ENCODE assay signal across 11 cellular contexts in genomic region chr2:200525066-200525465, GRCh38. TPM values are rescaled to one million over a fixed set of nuclear protein-coding genes. Genes with fewer than 3 reads are reported as not detected.
DNase-seq lines count a peak whose midpoint lies in the region; ATAC-seq, FAIRE-seq and TF ChIP-seq lines count a peak whose summit lies in the region.
"Had no signal": no experiment of that assay in that cellular context is flagged by ENCODE, and none has a peak within 500 bp of the region (broad histone marks: within the 10 kb centered on the region; RNA-seq: fewer than 3 reads in every experiment).

No MANE protein-coding gene starts in this region.

- SMC1A ChIA-PET in GM12878 (lab: Charles Lee; ENCODE audit: uncharacterized antibody, unreplicated experiment): interaction anchor here (0.7 to 2.0 kb wide), 13 partner anchors 9 to 528 kb away, joined by 3 to 7 read pairs (median 3); partner anchors contain the start of genes BZW1 and KCTD18

- TF ChIP-seq CTCF in left ventricle myocardium inferior (IDR thresholded peaks at IDR 0.05; ENCODE audit: borderline replicate concordance) (no peak), right atrium auricular region (IDR thresholded peaks at IDR 0.05) (no peak), GM12878 (IDR thresholded peaks at IDR 0.05 in 2 of 3, conservative IDR thresholded peaks at IDR 0.05 in 1 of 3; ENCODE audit: control insufficient read depth in 2 of 3, extremely low read depth in 1 of 3, insufficient read depth in 1 of 3, low read depth in 3 of 3, low read length in 3 of 3) (no peak), upper lobe of right lung (IDR thresholded peaks at IDR 0.05) (no peak), left lung (IDR thresholded peaks at IDR 0.05) (no peak)

- no peak for FAIRE-seq in GM12878 (lab: Jason Lieb, UNC)
- FAIRE-seq: bronchial epithelial cell had no signal

- BruUV-seq in GM12878 (replicated peaks; lab: Mats Ljungman, UMichigan): no TSS peak

- in situ Hi-C loops in GM12878 (cut with MboI): no loop called here

- TF ChIP-seq RAD21 in GM12878 (IDR thresholded peaks at IDR 0.05; ENCODE audit: insufficient read depth, low read depth, low read length): no peak

- H4K20me1 ChIP-seq in GM12878 (ENCODE audit: control insufficient read depth, insufficient read depth): no peaks in the 10 kb centered on the region

- H3K27ac ChIP-seq in left ventricle myocardium inferior (replicated peaks) (no peak overlapping the region), right atrium auricular region (no peak overlapping the region), GM12878 (ENCODE audit: control insufficient read depth, insufficient read depth) (no peak overlapping the region), mucosa of rectum (ENCODE audit: low read depth in 2 of 2, low read length in 2 of 2) (no peak overlapping the region), upper lobe of right lung (no peak overlapping the region), left lung (no peak overlapping the region)

- no peaks in the 10 kb centered on the region for H3K9me3 ChIP-seq in left ventricle myocardium inferior (replicated peaks)
- no peaks in the 10 kb centered on the region for H3K9me3 ChIP-seq in right atrium auricular region
- H3K9me3 ChIP-seq in GM12878 (replicated peaks; ENCODE audit: control insufficient read depth, insufficient read depth, low read length): no peaks in the 10 kb centered on the region
- no peaks in the 10 kb centered on the region for H3K9me3 ChIP-seq in mucosa of rectum (ENCODE audit: control insufficient read depth in 2 of 2, low read length in 2 of 2)
- no peaks in the 10 kb centered on the region for H3K9me3 ChIP-seq in upper lobe of right lung
- no peaks in the 10 kb centered on the region for H3K9me3 ChIP-seq in left lung

- no peak for ATAC-seq in GM12878
- ATAC-seq in upper lobe of right lung: no peak
- ATAC-seq in left lung: no peak

- WGBS in GM12878 (ENCODE audit: insufficient coverage, insufficient replicate concordance, low lambda C conversion rate, missing lambda C conversion rate): 100% methylated on average over 2 of the region's 2 CpGs

- peaks cover 6% of the 10 kb centered on the region for H3K27me3 ChIP-seq in left ventricle myocardium inferior (ENCODE audit: low read depth)
- no peaks in the 10 kb centered on the region for H3K27me3 ChIP-seq in right atrium auricular region
- no peaks in the 10 kb centered on the region; a peak in 1 of 4 replicates for H3K27me3 ChIP-seq in GM12878 (replicated peaks in 1 of 2; ENCODE audit: control insufficient read depth in 2 of 2, insufficient read depth in 2 of 2, low read length in 1 of 2)
- no peaks in the 10 kb centered on the region for H3K27me3 ChIP-seq in mucosa of rectum (ENCODE audit: control insufficient read depth in 2 of 2, insufficient read depth in 2 of 2, low read length in 2 of 2)
- no peaks in the 10 kb centered on the region for H3K27me3 ChIP-seq in upper lobe of right lung
- H3K27me3 ChIP-seq in left lung: no peaks in the 10 kb centered on the region

- DNase-seq in left ventricle myocardium inferior (no peak), right atrium auricular region (ENCODE audit: low spot score) (no peak), GM12878 (ENCODE audit: low read depth, low spot score) (no peak), upper lobe of right lung (no peak), activated gamma-delta T cell treated with Interleukin-2 at 50 U/mL for 16 hours (no peak), left lung (no peak), NCI-H82 (lab: John Stamatoyannopoulos, UW) (no peak)
- DNase-seq: H9, NCI-H1105 treated with DMSO at 0.1 percent for 48 hours had no signal

- RAD21 ChIA-PET in GM12878 (lab: Charles Lee; ENCODE audit: unreplicated experiment): interaction anchor here (0.7 to 2.4 kb wide), 4 partner anchors 8 to 41 kb away, joined by 3 to 10 read pairs (median 4); partner anchors contain the start of gene KCTD18

- peak overlapping the region; percentile 99; the same call in 1 of the 2 replicates for H2AFZ ChIP-seq in GM12878 (ENCODE audit: control insufficient read depth, low read depth, low read length)

- peak overlapping the region; percentile 82 for H3K4me3 ChIP-seq in left ventricle myocardium inferior
- H3K4me3 ChIP-seq in right atrium auricular region: no peak overlapping the region
- H3K4me3 ChIP-seq in GM12878: no peak overlapping the region
- H3K4me3 ChIP-seq in mucosa of rectum (ENCODE audit: low read length in 2 of 2): peak overlapping the region; percentile 87 to 96
- peak overlapping the region; percentile 80 for H3K4me3 ChIP-seq in upper lobe of right lung
- H3K4me3 ChIP-seq in left lung: peak overlapping the region in 1 of 2 donors; percentile 84

- POLR2A ChIA-PET in GM12878 (lab: Charles Lee): interaction anchor here (0.7 to 2.4 kb wide), 3 partner anchors 10 to 15 kb away, joined by 3 to 14 read pairs (median 3); partner anchors contain the start of gene KCTD18

- CTCF ChIA-PET in GM12878 (lab: Yijun Ruan, JAX): interaction anchor here (0.7 to 4.5 kb wide), 7 partner anchors 11 to 189 kb away, joined by 3 to 21 read pairs (median 3); partner anchors contain the start of gene KCTD18

- H3K36me3 ChIP-seq in left ventricle myocardium inferior (no peaks in the 10 kb centered on the region), right atrium auricular region (no peaks in the 10 kb centered on the region), GM12878 (ENCODE audit: control insufficient read depth in 2 of 2, insufficient read depth in 2 of 2, low read length in 1 of 2) (no peaks in the 10 kb centered on the region), mucosa of rectum (ENCODE audit: control insufficient read depth in 2 of 2, insufficient read depth in 2 of 2, low read length in 2 of 2) (no peaks in the 10 kb centered on the region), upper lobe of right lung (no peaks in the 10 kb centered on the region), left lung (no peaks in the 10 kb centered on the region)

- H3K9ac ChIP-seq in GM12878 (ENCODE audit: control insufficient read depth, insufficient read depth, low read length) (no peak overlapping the region), mucosa of rectum (ENCODE audit: low read depth in 1 of 2, low read length in 2 of 2) (no peak overlapping the region)

- TF ChIP-seq POLR2A in GM12878 (IDR thresholded peaks at IDR 0.05; ENCODE audit: low read depth, low read length): no peak

- H3K4me1 ChIP-seq in left ventricle myocardium inferior: peaks cover 17% of the 10 kb centered on the region
- H3K4me1 ChIP-seq in right atrium auricular region: peaks cover 0 to 8% of the 10 kb centered on the region in 2 donors
- H3K4me1 ChIP-seq in GM12878 (ENCODE audit: control insufficient read depth, insufficient read depth, low read length): peaks cover 3% of the 10 kb centered on the region; the same call in 1 of the 2 replicates
- H3K4me1 ChIP-seq in mucosa of rectum (ENCODE audit: control insufficient read depth in 2 of 2, insufficient read depth in 2 of 2, low read length in 2 of 2): peaks cover 13 to 17% of the 10 kb centered on the region in 2 donors
- peaks cover 6% of the 10 kb centered on the region for H3K4me1 ChIP-seq in upper lobe of right lung
- peaks cover 6 to 12% of the 10 kb centered on the region in 2 donors for H3K4me1 ChIP-seq in left lung

- H3K79me2 ChIP-seq in GM12878 (ENCODE audit: control insufficient read depth, insufficient read depth, low read length): peaks cover 38% of the 10 kb centered on the region

- no peak overlapping the region for H3K4me2 ChIP-seq in GM12878 (ENCODE audit: control insufficient read depth, insufficient read depth)

- TF ChIP-seq EP300 in GM12878 (IDR thresholded peaks at IDR 0.05; ENCODE audit: borderline replicate concordance in 1 of 2, control insufficient read depth in 1 of 2, low read depth in 2 of 2, low read length in 2 of 2): no peak

- intact Hi-C loops in left ventricle myocardium inferior (cut with micrococcal nuclease) (no loop called here), GM12878 (cut with micrococcal nuclease; ENCODE audit: unreplicated experiment) (no loop called here), upper lobe of right lung (cut with DNase I) (no loop called here), left lung (cut with DNase I) (no loop called here)

RNA-seq across cellular contexts. Expression of gene SGO2, which starts 0.9 kb away (rescaled TPM):
- total RNA-seq in left ventricle myocardium inferior (1.6 TPM), right atrium auricular region (1 to 10 TPM; 1.9 to 2.5 TPM), GM12878 (2014; rRNA removed) (18.5 and 22.2 TPM in 2 replicates), GM12878 (2014; rRNA removed; fragmentation: Illumina TruSeq; extraction: Trizol) (21.8 and 22.4 TPM in 2 replicates), GM12878 (2021) (21.7 and 22.3 TPM in 2 replicates), upper lobe of right lung (2.1 TPM), left lung (1 to 10 TPM; 3.6 to 7.2 TPM)
- 58.3 and 61.7 TPM in 2 replicates for total RNA-seq in GM12878 (2013; cell fraction: nucleolus; rRNA removed)
- polyA plus RNA-seq in GM12878 (2011; ENCODE audit: low read depth): 4.1 TPM
- polyA plus RNA-seq in GM12878 (2011; rRNA removed) (26.7 and 59.4 TPM in 2 replicates), GM12878 (2014; fragmentation: Illumina TruSeq; extraction: Trizol) (33.4 and 39.4 TPM in 2 replicates), GM12878 (2014; fragmentation: Nextera tagmentation; extraction: Ambion mirVana) (10 to 100 TPM; 15.8 to 30.7 TPM), GM12878 (2014; rRNA removed) (11.3 and 16.7 TPM in 2 replicates), GM12878 (2016; fragmentation: Nextera tagmentation; extraction: Ambion mirVana) (10 to 100 TPM; 42.5 to 55.2 TPM)
- 4.4 and 4.5 TPM in 2 replicates for polyA plus RNA-seq in GM12878 (2011; cell fraction: cytosol; rRNA removed)
- 24.0 and 26.2 TPM in 2 replicates for polyA plus RNA-seq in GM12878 (2011; cell fraction: nucleus; rRNA removed)
- polyA plus RNA-seq in GM12878 (2012): 7.7 and 12.3 TPM in 2 replicates
- polyA minus RNA-seq in GM12878 (2011; rRNA and poly(A)+ RNA removed): 17.1 and 21.9 TPM in 2 replicates
- 7.5 and 9.0 TPM in 2 replicates for polyA minus RNA-seq in GM12878 (2011; cell fraction: cytosol; rRNA and poly(A)+ RNA removed)
- polyA minus RNA-seq in GM12878 (2011; cell fraction: nucleus; rRNA and poly(A)+ RNA removed): 34.7 and 52.3 TPM in 2 replicates

RNA-seq across cellular contexts. Expression of gene KCTD18, which starts 15.2 kb away (rescaled TPM):
- total RNA-seq in left ventricle myocardium inferior (9.4 TPM), right atrium auricular region (10 to 100 TPM; 11.9 to 16.4 TPM), GM12878 (2014; rRNA removed) (14.9 and 19.3 TPM in 2 replicates), GM12878 (2014; rRNA removed; fragmentation: Illumina TruSeq; extraction: Trizol) (16.3 and 16.9 TPM in 2 replicates), GM12878 (2021) (12.3 and 14.2 TPM in 2 replicates), upper lobe of right lung (13.0 TPM), left lung (10 to 100 TPM; 13.8 to 14.3 TPM)
- total RNA-seq in GM12878 (2013; cell fraction: nucleolus; rRNA removed): 13.7 and 14.0 TPM in 2 replicates
- polyA plus RNA-seq in GM12878 (2011; ENCODE audit: low read depth): 6.8 TPM
- polyA plus RNA-seq in GM12878 (2011; rRNA removed) (8.7 and 10.3 TPM in 2 replicates), GM12878 (2014; fragmentation: Illumina TruSeq; extraction: Trizol) (12.7 and 16.8 TPM in 2 replicates), GM12878 (2014; fragmentation: Nextera tagmentation; extraction: Ambion mirVana) (1 to 10 TPM; 1.4 to 3.7 TPM), GM12878 (2014; rRNA removed) (10.8 and 11.5 TPM in 2 replicates), GM12878 (2016; fragmentation: Nextera tagmentation; extraction: Ambion mirVana) (10 to 100 TPM; 13.5 to 13.9 TPM)
- 5.6 and 5.7 TPM in 2 replicates for polyA plus RNA-seq in GM12878 (2011; cell fraction: cytosol; rRNA removed)
- 9.7 and 10.0 TPM in 2 replicates for polyA plus RNA-seq in GM12878 (2011; cell fraction: nucleus; rRNA removed)
- polyA plus RNA-seq in GM12878 (2012): 12.3 and 13.7 TPM in 2 replicates
- polyA minus RNA-seq in GM12878 (2011; rRNA and poly(A)+ RNA removed): 3.6 and 3.7 TPM in 2 replicates
- 2.8 and 5.2 TPM in 2 replicates for polyA minus RNA-seq in GM12878 (2011; cell fraction: cytosol; rRNA and poly(A)+ RNA removed)
- 3.3 and 4.0 TPM in 2 replicates for polyA minus RNA-seq in GM12878 (2011; cell fraction: nucleus; rRNA and poly(A)+ RNA removed)

Comparison
In these comparisons a context has a peak if more than half of its experiments do, and no peak if none do; other contexts are left out.
1. H3K4me3 ChIP-seq: peak in left ventricle myocardium inferior (single experiment), mucosa of rectum (2 of 2) and upper lobe of right lung (single experiment); none in right atrium auricular region (0 of 2) and GM12878 (single experiment).